37 cellular contexts compared by ENCODE assay signal in the genomic region with DNA sequence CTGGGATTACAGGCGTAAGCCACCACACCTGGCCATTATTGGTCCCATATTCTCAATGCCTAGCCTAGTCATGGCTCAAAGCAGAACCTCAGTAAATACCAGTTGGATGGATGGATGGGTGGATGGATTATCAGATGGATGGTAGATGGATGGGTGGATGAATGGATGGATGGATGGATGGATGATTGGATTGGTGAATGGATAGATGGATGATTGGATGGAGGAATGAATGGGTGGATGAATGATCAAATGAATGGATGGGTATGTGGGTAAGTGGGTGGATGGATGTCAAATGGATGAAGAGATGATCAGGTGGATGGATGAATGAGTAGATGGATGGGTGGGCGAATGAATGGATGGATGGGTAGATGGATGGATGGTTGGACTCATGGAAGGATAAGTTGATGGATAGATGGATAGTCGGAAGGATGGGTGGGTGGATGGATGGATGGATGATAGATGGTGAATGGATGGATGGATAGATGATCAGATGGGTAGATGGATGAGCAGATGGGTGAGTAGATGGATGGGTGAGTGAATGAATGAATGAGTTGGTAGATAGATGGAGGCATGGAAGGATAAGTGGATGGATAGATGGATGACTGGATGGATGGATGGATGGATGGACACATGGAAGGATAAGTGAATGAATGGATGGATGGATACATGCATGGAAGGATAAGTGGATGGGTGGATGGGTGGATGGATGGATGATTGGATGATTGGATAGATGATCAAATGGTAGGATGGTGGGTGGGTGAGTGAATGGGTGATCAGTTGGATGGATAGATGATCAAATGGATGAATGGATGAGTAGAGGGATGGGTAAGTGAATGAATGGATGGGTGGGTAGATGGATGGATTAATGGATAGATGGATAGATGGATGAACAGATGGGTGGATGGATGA. TPM values are rescaled to one million over a fixed set of nuclear protein-coding genes. Genes with fewer than 3 reads are reported as not detected.
"Had no signal": no experiment of that assay in that cellular context is flagged by ENCODE, and none has a peak within 500 bp of the region (broad histone marks: within the 10 kb centered on the region; RNA-seq: fewer than 3 reads in every experiment).

No MANE protein-coding gene starts in this region.

- H3K27me3 ChIP-seq: adrenal gland, body of pancreas, brain microvascular endothelial cell, breast epithelium had no signal

- FAIRE-seq: astrocyte, colon, TTC549 had no signal

- ATAC-seq: activated CD8-positive, alpha-beta T cell treated with anti-CD3 and anti-CD28 coated beads for 36 hours; activated naive CD4-positive, alpha-beta T cell treated with anti-CD3 and anti-CD28 coated beads, Interleukin-2, amount 50 U/mL, for 72 hours; activated T-cell treated with anti-CD3 and anti-CD28 coated beads, Interleukin-2, amount 50 U/mL, for 4 hours; activated T-cell treated with anti-CD3 and anti-CD28 coated beads, Interleukin-2, amount 50 U/mL, for 72 hours; activated T-helper 17 cell treated with anti-CD3 and anti-CD28 coated beads, Interleukin-2, amount 50 U/mL, for 72 hours; body of pancreas had no signal

- H3K4me1 ChIP-seq: adrenal gland, body of pancreas, breast epithelium had no signal

- H3K9me3 ChIP-seq: adrenal gland, body of pancreas, breast epithelium had no signal

- H3K27ac ChIP-seq: adrenal gland, body of pancreas, brain microvascular endothelial cell, breast epithelium, VCaP had no signal

- H3K4me3 ChIP-seq: adrenal gland, body of pancreas, breast epithelium had no signal

- H3K36me3 ChIP-seq: adrenal gland, brain microvascular endothelial cell, breast epithelium had no signal

- DNase-seq: activated B cell treated with CpG ODN at 0.5 μM for 24 hours; activated CD4-positive, alpha-beta memory T cell treated with anti-CD3 and anti-CD28 coated beads for 36 hours; activated CD4-positive, alpha-beta T cell treated with anti-CD3 and anti-CD28 coated beads for 4 hours; activated CD4-positive, alpha-beta T cell treated with anti-CD3 and anti-CD28 coated beads, Interleukin-2, amount 10 ng/mL, durations not matched to agents 24 days and 14 days; activated CD4-positive, alpha-beta T cell treated with anti-CD3 and anti-CD28 coated beads, Interleukin-2, amount 50 U/mL, for 1 hour; activated CD4-positive, alpha-beta T cell treated with anti-CD3 and anti-CD28 coated beads, Interleukin-2, amount 50 U/mL, for 4 hours; activated CD4-positive, CD25-positive, alpha-beta regulatory T cell treated with anti-CD3 and anti-CD28 coated beads, Interleukin-2, amount 50 U/mL, for 72 hours; activated CD8-positive, alpha-beta memory T cell treated with anti-CD3 and anti-CD28 coated beads, Interleukin-2, amount 50 U/mL, for 4 hours; activated CD8-positive, alpha-beta T cell treated with anti-CD3 and anti-CD28 coated beads for 36 hours; activated effector memory CD4-positive, alpha-beta T cell treated with anti-CD3 and anti-CD28 coated beads, Interleukin-2, amount 50 U/mL, for 16 hours; activated gamma-delta T cell treated with Interleukin-2 at 50 U/mL for 16 hours; activated naive CD4-positive, alpha-beta T cell; activated naive CD4-positive, alpha-beta T cell treated with anti-CD3 and anti-CD28 coated beads for 36 hours; activated naive CD4-positive, alpha-beta T cell treated with anti-CD3 and anti-CD28 coated beads, Interleukin-2, amount 50 U/mL, for 16 hours; activated naive CD8-positive, alpha-beta T cell treated with anti-CD3 and anti-CD28 coated beads for 36 hours; activated T-cell treated with anti-CD3 and anti-CD28 coated beads for 4 hours; activated T-cell treated with anti-CD3 and anti-CD28 coated beads, Interleukin-2, amount 50 U/mL, for 1 hour; activated T-cell treated with anti-CD3 and anti-CD28 coated beads, Interleukin-2, amount 50 U/mL, for 4 hours; activated T-cell treated with anti-CD3 and anti-CD28 coated beads, Interleukin-2, amount 50 U/mL, for 72 hours; adrenal gland; amniotic stem cell; body of pancreas; brain microvascular endothelial cell; central memory CD4-positive, alpha-beta T cell; T-helper 2 cell; T-helper 9 cell had no signal

RNA-seq across cellular contexts. Expression of gene CFAP99, which starts 28.2 kb away (rescaled TPM):
- total RNA-seq: activated B cell treated with CpG ODN at 0.5 μM for 24 hours; activated CD4-positive, alpha-beta memory T cell treated with anti-CD3 and anti-CD28 coated beads for 36 hours; activated CD4-positive, alpha-beta T cell treated with anti-CD3 and anti-CD28 coated beads, Interleukin-2, amount 10 ng/mL, durations not matched to agents 24 days and 14 days; activated CD8-positive, alpha-beta memory T cell treated with anti-CD3 and anti-CD28 coated beads for 36 hours; activated CD8-positive, alpha-beta T cell treated with anti-CD3 and anti-CD28 coated beads for 36 hours; activated naive CD4-positive, alpha-beta T cell treated with anti-CD3 and anti-CD28 coated beads for 36 hours; activated naive CD4-positive, alpha-beta T cell treated with anti-CD3 and anti-CD28 coated beads, Interleukin-2, amount 50 U/mL, for 72 hours; activated naive CD8-positive, alpha-beta T cell treated with anti-CD3 and anti-CD28 coated beads for 36 hours; activated T-cell treated with anti-CD3 and anti-CD28 coated beads, Interleukin-2, amount 50 U/mL, for 4 hours; activated T-cell treated with anti-CD3 and anti-CD28 coated beads, Interleukin-2, amount 50 U/mL, for 72 hours; activated T-helper 1 cell treated with anti-CD3 and anti-CD28 coated beads, Interleukin-12 subunit alpha, Interleukin-12 subunit beta, Interleukin-2, Interleukin-4 antibody, amounts not matched to agents 30 ng/mL and 10 ng/mL and 1 ng/mL, durations not matched to agents 14 hours and 24 hours and 36 hours; astrocyte; body of pancreas; cardiac septum had no signal
- polyA plus RNA-seq: aorta had no signal
